Comparison of ENCODE assay signal across 1 cellular context in the genomic region with DNA sequence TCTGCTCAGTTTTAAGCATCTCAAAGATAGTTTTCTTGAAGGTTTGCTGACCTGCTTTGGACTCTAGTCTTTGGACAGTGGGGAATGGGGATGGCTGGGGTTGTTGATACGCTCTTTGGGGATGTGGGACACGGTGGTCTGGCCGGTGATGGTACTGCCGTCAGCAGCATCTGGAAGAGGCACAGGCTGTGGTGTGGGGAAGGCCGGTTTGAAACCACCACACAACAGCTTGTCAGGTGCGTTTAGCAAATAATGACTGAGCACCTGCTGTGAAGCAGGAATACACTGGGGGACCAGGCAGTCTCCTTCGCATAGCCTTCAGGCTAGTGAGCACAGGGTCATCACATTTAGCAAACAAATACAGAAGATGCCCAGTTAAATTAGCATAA.
TF ChIP-seq lines count a peak whose summit lies in the region.

No MANE protein-coding gene starts in this region.

TF ChIP-seq in GM12878, 131 proteins besides CTCF, POLR2A, EP300 and RAD21 (continued from another document):
- TF ChIP-seq, protein P1, sequence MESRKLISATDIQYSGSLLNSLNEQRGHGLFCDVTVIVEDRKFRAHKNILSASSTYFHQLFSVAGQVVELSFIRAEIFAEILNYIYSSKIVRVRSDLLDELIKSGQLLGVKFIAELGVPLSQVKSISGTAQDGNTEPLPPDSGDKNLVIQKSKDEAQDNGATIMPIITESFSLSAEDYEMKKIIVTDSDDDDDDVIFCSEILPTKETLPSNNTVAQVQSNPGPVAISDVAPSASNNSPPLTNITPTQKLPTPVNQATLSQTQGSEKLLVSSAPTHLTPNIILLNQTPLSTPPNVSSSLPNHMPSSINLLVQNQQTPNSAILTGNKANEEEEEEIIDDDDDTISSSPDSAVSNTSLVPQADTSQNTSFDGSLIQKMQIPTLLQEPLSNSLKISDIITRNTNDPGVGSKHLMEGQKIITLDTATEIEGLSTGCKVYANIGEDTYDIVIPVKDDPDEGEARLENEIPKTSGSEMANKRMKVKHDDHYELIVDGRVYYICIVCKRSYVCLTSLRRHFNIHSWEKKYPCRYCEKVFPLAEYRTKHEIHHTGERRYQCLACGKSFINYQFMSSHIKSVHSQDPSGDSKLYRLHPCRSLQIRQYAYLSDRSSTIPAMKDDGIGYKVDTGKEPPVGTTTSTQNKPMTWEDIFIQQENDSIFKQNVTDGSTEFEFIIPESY (IDR thresholded peaks at IDR 0.05), result no peak
- TF ChIP-seq, protein P2, sequence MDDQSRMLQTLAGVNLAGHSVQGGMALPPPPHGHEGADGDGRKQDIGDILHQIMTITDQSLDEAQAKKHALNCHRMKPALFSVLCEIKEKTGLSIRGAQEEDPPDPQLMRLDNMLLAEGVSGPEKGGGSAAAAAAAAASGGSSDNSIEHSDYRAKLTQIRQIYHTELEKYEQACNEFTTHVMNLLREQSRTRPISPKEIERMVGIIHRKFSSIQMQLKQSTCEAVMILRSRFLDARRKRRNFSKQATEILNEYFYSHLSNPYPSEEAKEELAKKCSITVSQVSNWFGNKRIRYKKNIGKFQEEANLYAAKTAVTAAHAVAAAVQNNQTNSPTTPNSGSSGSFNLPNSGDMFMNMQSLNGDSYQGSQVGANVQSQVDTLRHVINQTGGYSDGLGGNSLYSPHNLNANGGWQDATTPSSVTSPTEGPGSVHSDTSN (IDR thresholded peaks at IDR 0.05; ENCODE audit: insufficient replicate concordance, low read depth, low read length), result no peak
- no peak for TF ChIP-seq SRF (IDR thresholded peaks at IDR 0.05; ENCODE audit: low read depth in 2 of 2, low read length in 2 of 2)
- no peak for TF ChIP-seq ZSCAN29 (IDR thresholded peaks at IDR 0.05)
- no peak for TF ChIP-seq TBL1XR1 (IDR thresholded peaks at IDR 0.05; ENCODE audit: low read depth, low read length)
- no peak for TF ChIP-seq EED (IDR thresholded peaks at IDR 0.05; ENCODE audit: low read depth)
- TF ChIP-seq KDM1A (IDR thresholded peaks at IDR 0.05; ENCODE audit: borderline replicate concordance), result no peak
- TF ChIP-seq SUZ12 (IDR thresholded peaks at IDR 0.05; ENCODE audit: unreplicated experiment), result no peak
- no peak for TF ChIP-seq TCF3 (IDR thresholded peaks at IDR 0.05; ENCODE audit: borderline replicate concordance, insufficient read depth, low read depth, low read length)
- no peak for TF ChIP-seq GABPA (IDR thresholded peaks at IDR 0.05; ENCODE audit: low read depth)
- TF ChIP-seq, protein P3, sequence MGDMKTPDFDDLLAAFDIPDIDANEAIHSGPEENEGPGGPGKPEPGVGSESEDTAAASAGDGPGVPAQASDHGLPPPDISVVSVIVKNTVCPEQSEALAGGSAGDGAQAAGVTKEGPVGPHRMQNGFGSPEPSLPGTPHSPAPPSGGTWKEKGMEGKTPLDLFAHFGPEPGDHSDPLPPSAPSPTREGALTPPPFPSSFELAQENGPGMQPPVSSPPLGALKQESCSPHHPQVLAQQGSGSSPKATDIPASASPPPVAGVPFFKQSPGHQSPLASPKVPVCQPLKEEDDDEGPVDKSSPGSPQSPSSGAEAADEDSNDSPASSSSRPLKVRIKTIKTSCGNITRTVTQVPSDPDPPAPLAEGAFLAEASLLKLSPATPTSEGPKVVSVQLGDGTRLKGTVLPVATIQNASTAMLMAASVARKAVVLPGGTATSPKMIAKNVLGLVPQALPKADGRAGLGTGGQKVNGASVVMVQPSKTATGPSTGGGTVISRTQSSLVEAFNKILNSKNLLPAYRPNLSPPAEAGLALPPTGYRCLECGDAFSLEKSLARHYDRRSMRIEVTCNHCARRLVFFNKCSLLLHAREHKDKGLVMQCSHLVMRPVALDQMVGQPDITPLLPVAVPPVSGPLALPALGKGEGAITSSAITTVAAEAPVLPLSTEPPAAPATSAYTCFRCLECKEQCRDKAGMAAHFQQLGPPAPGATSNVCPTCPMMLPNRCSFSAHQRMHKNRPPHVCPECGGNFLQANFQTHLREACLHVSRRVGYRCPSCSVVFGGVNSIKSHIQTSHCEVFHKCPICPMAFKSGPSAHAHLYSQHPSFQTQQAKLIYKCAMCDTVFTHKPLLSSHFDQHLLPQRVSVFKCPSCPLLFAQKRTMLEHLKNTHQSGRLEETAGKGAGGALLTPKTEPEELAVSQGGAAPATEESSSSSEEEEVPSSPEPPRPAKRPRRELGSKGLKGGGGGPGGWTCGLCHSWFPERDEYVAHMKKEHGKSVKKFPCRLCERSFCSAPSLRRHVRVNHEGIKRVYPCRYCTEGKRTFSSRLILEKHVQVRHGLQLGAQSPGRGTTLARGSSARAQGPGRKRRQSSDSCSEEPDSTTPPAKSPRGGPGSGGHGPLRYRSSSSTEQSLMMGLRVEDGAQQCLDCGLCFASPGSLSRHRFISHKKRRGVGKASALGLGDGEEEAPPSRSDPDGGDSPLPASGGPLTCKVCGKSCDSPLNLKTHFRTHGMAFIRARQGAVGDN (IDR thresholded peaks at IDR 0.05), result no peak
- TF ChIP-seq, protein P4, sequence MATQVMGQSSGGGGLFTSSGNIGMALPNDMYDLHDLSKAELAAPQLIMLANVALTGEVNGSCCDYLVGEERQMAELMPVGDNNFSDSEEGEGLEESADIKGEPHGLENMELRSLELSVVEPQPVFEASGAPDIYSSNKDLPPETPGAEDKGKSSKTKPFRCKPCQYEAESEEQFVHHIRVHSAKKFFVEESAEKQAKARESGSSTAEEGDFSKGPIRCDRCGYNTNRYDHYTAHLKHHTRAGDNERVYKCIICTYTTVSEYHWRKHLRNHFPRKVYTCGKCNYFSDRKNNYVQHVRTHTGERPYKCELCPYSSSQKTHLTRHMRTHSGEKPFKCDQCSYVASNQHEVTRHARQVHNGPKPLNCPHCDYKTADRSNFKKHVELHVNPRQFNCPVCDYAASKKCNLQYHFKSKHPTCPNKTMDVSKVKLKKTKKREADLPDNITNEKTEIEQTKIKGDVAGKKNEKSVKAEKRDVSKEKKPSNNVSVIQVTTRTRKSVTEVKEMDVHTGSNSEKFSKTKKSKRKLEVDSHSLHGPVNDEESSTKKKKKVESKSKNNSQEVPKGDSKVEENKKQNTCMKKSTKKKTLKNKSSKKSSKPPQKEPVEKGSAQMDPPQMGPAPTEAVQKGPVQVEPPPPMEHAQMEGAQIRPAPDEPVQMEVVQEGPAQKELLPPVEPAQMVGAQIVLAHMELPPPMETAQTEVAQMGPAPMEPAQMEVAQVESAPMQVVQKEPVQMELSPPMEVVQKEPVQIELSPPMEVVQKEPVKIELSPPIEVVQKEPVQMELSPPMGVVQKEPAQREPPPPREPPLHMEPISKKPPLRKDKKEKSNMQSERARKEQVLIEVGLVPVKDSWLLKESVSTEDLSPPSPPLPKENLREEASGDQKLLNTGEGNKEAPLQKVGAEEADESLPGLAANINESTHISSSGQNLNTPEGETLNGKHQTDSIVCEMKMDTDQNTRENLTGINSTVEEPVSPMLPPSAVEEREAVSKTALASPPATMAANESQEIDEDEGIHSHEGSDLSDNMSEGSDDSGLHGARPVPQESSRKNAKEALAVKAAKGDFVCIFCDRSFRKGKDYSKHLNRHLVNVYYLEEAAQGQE (IDR thresholded peaks at IDR 0.05; ENCODE audit: low read depth, low read length), result no peak
- TF ChIP-seq RELA (IDR thresholded peaks at IDR 0.05; ENCODE audit: borderline replicate concordance, partially characterized antibody), result no peak
- TF ChIP-seq TCF12 (IDR thresholded peaks at IDR 0.05; ENCODE audit: low read depth, low read length), result no peak
- no peak for TF ChIP-seq BRCA1 (IDR thresholded peaks at IDR 0.05; ENCODE audit: low read depth, low read length)
